ENCODE assay signal across 17 cellular contexts in genomic region chr4:72169861-72170260, GRCh38.
DNase-seq lines count a peak whose midpoint lies in the region; ATAC-seq and TF ChIP-seq lines count a peak whose summit lies in the region.
"Had no signal": no experiment of that assay in that cellular context is flagged by ENCODE, and none has a peak within 500 bp of the region (broad histone marks: within the 10 kb centered on the region; RNA-seq: fewer than 3 reads in every experiment).

No MANE protein-coding gene starts in this region.

- no peaks in the 10 kb centered on the region for H3K4me1 Mint-ChIP-seq in stimulated activated naive B cell treated with anti-CD40 and anti-IgM and Interleukin-4, amounts not matched to agents 10 μg/mL and 1 μg/mL and 100 μg/mL, for 72 hours
- H3K4me1 Mint-ChIP-seq: CD4-positive, alpha-beta memory T cell; IgD-negative memory B cell had no signal

- no peaks in the 10 kb centered on the region for H3K27me3 Mint-ChIP-seq in stimulated activated naive B cell treated with anti-CD40 and anti-IgM and Interleukin-4, amounts not matched to agents 10 μg/mL and 1 μg/mL and 100 μg/mL, for 72 hours
- H3K27me3 Mint-ChIP-seq: CD4-positive, alpha-beta memory T cell; IgD-negative memory B cell had no signal

- no peaks in the 10 kb centered on the region for H3K36me3 Mint-ChIP-seq in stimulated activated naive B cell treated with anti-CD40 and anti-IgM and Interleukin-4, amounts not matched to agents 10 μg/mL and 1 μg/mL and 100 μg/mL, for 72 hours
- H3K36me3 Mint-ChIP-seq: CD4-positive, alpha-beta memory T cell had no signal

- TF ChIP-seq CTCF in LNCaP clone FGC (IDR thresholded peaks at IDR 0.05; ENCODE audit: control insufficient read depth, extremely low read depth, insufficient read depth): no peak
- no peak for TF ChIP-seq CTCF in epithelial cell of esophagus (IDR thresholded peaks at IDR 0.05; ENCODE audit: insufficient read depth, low read depth, low read length, missing control alignments)

- H3K4me3 Mint-ChIP-seq in stimulated activated naive B cell treated with anti-CD40 and anti-IgM and Interleukin-4, amounts not matched to agents 10 μg/mL and 1 μg/mL and 100 μg/mL, for 72 hours: no peak overlapping the region
- H3K4me3 Mint-ChIP-seq: CD4-positive, alpha-beta memory T cell; GM23338; IgD-negative memory B cell had no signal

- ATAC-seq in stimulated activated naive B cell treated with anti-CD40 and anti-IgM and Interleukin-4, amounts not matched to agents 10 μg/mL and 1 μg/mL and 100 μg/mL, for 72 hours (replicated peaks): no peak
- ATAC-seq: GM23338, HepG2 had no signal

- peaks cover 7 to 9% of the 10 kb centered on the region in 2 donors for H3K9me3 Mint-ChIP-seq in stimulated activated naive B cell treated with anti-CD40 and anti-IgM and Interleukin-4, amounts not matched to agents 10 μg/mL and 1 μg/mL and 100 μg/mL, for 72 hours

- no peak overlapping the region for H3K27ac Mint-ChIP-seq in stimulated activated naive B cell treated with anti-CD40 and anti-IgM and Interleukin-4, amounts not matched to agents 10 μg/mL and 1 μg/mL and 100 μg/mL, for 72 hours
- H3K27ac Mint-ChIP-seq: CD4-positive, alpha-beta memory T cell; GM23338; IgD-negative memory B cell had no signal

- DNase-seq in DMS53 (lab: John Stamatoyannopoulos, UW): peak; percentile 50
- peak; percentile 67 for DNase-seq in LNCaP clone FGC (ENCODE audit: low read depth)
- peak; percentile 12 for DNase-seq in epithelial cell of esophagus (ENCODE audit: low read depth)
- DNase-seq in stimulated activated naive B cell treated with anti-CD40 and anti-IgM and Interleukin-4, amounts not matched to agents 10 μg/mL and 1 μg/mL and 100 μg/mL, for 72 hours: no peak
- DNase-seq in NCI-H82 (lab: John Stamatoyannopoulos, UW): no peak
- no peak for DNase-seq in T1000 (lab: John Stamatoyannopoulos, UW)
- DNase-seq: ACHN; C1 segment of cervical spinal cord; CD4-positive, alpha-beta memory T cell; DMS 273 treated with DMSO at 0.1 percent for 48 hours; DMS79; GDM1; HCEC 1CT; KG1 had no signal

- H3K4me3 ChIP-seq in LNCaP clone FGC (ENCODE audit: low read depth, low read length) (no peak overlapping the region), epithelial cell of esophagus (ENCODE audit: low read length) (no peak overlapping the region)
- H3K4me3 ChIP-seq: GM23338 had no signal

Comparison
In these comparisons a context has a peak if more than half of its experiments do, and no peak if none do; other contexts are left out.
1. DNase-seq: peak in DMS53 (single experiment), LNCaP clone FGC (single experiment) and epithelial cell of esophagus (single experiment); none in stimulated activated naive B cell treated with anti-CD40 and anti-IgM and Interleukin-4, amounts not matched to agents 10 μg/mL and 1 μg/mL and 100 μg/mL, for 72 hours (single experiment), NCI-H82 (single experiment) and T1000 (single experiment).